In the genomic region with DNA sequence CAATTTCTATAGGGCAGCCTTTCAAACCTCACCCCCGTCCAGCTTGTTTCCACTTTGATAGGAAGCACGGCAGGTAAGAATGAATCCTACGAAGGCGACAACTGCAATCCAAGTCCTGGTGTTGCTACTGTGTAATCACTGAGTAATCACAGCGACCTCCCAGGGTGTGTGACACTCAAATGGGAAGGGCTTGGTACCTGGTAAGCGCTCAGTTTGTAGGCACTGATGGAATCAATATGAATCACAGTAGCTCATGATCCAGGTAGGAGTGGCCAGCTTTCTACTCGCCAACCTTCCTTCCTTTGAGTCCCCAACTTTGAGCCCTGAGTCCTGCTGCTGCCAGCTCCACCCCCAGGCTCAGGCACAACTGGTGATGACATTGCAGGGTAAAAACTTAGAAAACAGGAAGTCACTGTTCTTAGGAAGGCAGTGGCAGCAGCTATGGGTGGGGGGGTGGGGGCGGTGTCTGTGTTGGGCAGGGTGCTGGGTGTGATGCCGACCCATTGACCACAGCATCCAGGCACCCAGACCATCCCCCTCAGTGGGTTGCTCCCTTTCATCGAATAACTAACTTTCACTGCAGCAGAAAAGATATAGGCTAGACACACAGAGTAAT, we compare ENCODE assay signal across 8 cellular contexts.
DNase-seq lines count a peak whose midpoint lies in the region; ATAC-seq and TF ChIP-seq lines count a peak whose summit lies in the region.

No MANE protein-coding gene starts in this region.

- H3K27ac ChIP-seq in heart left ventricle (peak overlapping the region in 1 of 12 donors; percentile 64), right atrium auricular region (no peak overlapping the region), stomach (peak overlapping the region; percentile 33 to 71 (median 64))

- intact Hi-C loops in heart left ventricle (cut with DNase I) (loop anchor here in 2 of 10 donors (10.0 kb wide), 1 partner anchor 87 kb away; no protein-coding TSS in a partner anchor), stomach (cut with DNase I; ENCODE audit: low total_unique reads) (loop anchor here (10.0 kb wide), 1 partner anchor 183 kb away; no protein-coding TSS in a partner anchor)

- H3K27me3 ChIP-seq in heart left ventricle (no peaks in the 10 kb centered on the region), right atrium auricular region (no peaks in the 10 kb centered on the region), stomach (peaks cover 0 to 6% (median 0%) of the 10 kb centered on the region in 3 donors)

- TF ChIP-seq CTCF in heart left ventricle (IDR thresholded peaks at IDR 0.05) = no peak
- no peak for TF ChIP-seq CTCF in right atrium auricular region (IDR thresholded peaks at IDR 0.05)
- no peak for TF ChIP-seq CTCF in stomach (IDR thresholded peaks at IDR 0.05)
- no peak for TF ChIP-seq CTCF in GM10248 (IDR thresholded peaks at IDR 0.05; ENCODE audit: control extremely low read depth, extremely low read depth, low read depth, missing control alignments)

- peak; percentile 15 to 67 (median 52) for ATAC-seq in heart left ventricle

- no peak for DNase-seq in heart left ventricle
- DNase-seq in right atrium auricular region (ENCODE audit: low spot score) = no peak
- peak; percentile 4 for DNase-seq in NCI-H146 treated with DMSO at 0.1 percent for 48 hours (lab: John Stamatoyannopoulos, UW; ENCODE audit: unreplicated experiment)
- DNase-seq in activated CD8-positive, alpha-beta memory T cell treated with anti-CD3 and anti-CD28 coated beads, Interleukin-2, amount 50 U/mL, for 24 hours (ENCODE audit: extremely low read depth) = peak; percentile 33
- DNase-seq in islet precursor cell = peak; percentile 56
- DNase-seq in stomach = peak; percentile 64
- DNase-seq in GM10248 (ENCODE audit: extremely low spot score) = no peak
- no peak for DNase-seq in NCI-H1930 (lab: John Stamatoyannopoulos, UW)

- POLR2A ChIA-PET in GM10248 (lab: Yijun Ruan, JAX) = no interaction called here

- no peaks in the 10 kb centered on the region for H3K36me3 ChIP-seq in heart left ventricle
- H3K36me3 ChIP-seq in right atrium auricular region = no peaks in the 10 kb centered on the region
- no peaks in the 10 kb centered on the region for H3K36me3 ChIP-seq in stomach

- TF ChIP-seq EP300 in stomach (IDR thresholded peaks at IDR 0.05) = no peak

- no peaks in the 10 kb centered on the region for H3K9me3 ChIP-seq in heart left ventricle
- H3K9me3 ChIP-seq in right atrium auricular region = no peaks in the 10 kb centered on the region
- H3K9me3 ChIP-seq in stomach = no peaks in the 10 kb centered on the region

- H3K4me1 ChIP-seq in heart left ventricle (peaks cover 0 to 22% (median 0%) of the 10 kb centered on the region in 12 donors), right atrium auricular region (no peaks in the 10 kb centered on the region), stomach (peaks cover 0 to 18% (median 3%) of the 10 kb centered on the region in 4 donors)

- CTCF ChIA-PET in GM10248 (lab: Yijun Ruan, JAX) = interaction anchor here (0.9 to 2.8 kb wide), 13 partner anchors 8 to 537 kb away, joined by 3 to 13 read pairs (median 3); no protein-coding TSS in a partner anchor

- TF ChIP-seq POLR2A in heart left ventricle (IDR thresholded peaks at IDR 0.05) (no peak), stomach (IDR thresholded peaks at IDR 0.05) (no peak)

- H3K4me3 ChIP-seq in heart left ventricle (peak overlapping the region in 1 of 12 donors; percentile 36), right atrium auricular region (no peak overlapping the region), stomach (no peak overlapping the region)

- 61 to 70% (median 64%) methylated on average over 10 of the region's 10 CpGs for WGBS in heart left ventricle, 4 donors
- 24 to 53% (median 30%) methylated on average over 9 to 10 of the region's 10 CpGs for WGBS in stomach, 5 donors

Comparison
In these comparisons a context has a peak if more than half of its experiments do, and no peak if none do; other contexts are left out.
1. DNase-seq: peak in NCI-H146 treated with DMSO at 0.1 percent for 48 hours (single experiment), activated CD8-positive, alpha-beta memory T cell treated with anti-CD3 and anti-CD28 coated beads, Interleukin-2, amount 50 U/mL, for 24 hours (single experiment), islet precursor cell (single experiment) and stomach (single experiment); none in heart left ventricle (0 of 5), right atrium auricular region (single experiment), GM10248 (single experiment) and NCI-H1930 (0 of 2).
2. H3K27ac ChIP-seq: peak in stomach (5 of 5); none in right atrium auricular region (0 of 2).